ENCODE assay signal across 8 cellular contexts in genomic region chr7:70856889-70857511, GRCh38.
DNase-seq lines count a peak whose midpoint lies in the region; ATAC-seq and TF ChIP-seq lines count a peak whose summit lies in the region.

No MANE protein-coding gene starts in this region.

- H3K9me2 ChIP-seq in PC-9 (ENCODE audit: insufficient read depth) = no peaks in the 10 kb centered on the region

- CTCF ChIA-PET in PC-9 (lab: Charles Lee) = interaction anchor here (0.6 kb wide), 1 partner anchor 134 kb away, joined by 7 read pairs; no protein-coding TSS in a partner anchor

- no peaks in the 10 kb centered on the region for H4K20me1 ChIP-seq in PC-9 (ENCODE audit: insufficient read depth)

- DNase-seq in D341Med (ENCODE audit: low spot score) = peak; percentile 72
- DNase-seq in PC-9 = peak in 1 of 2 experiments; percentile 62
- peak; percentile 16 to 20 for DNase-seq in activated T-helper 1 cell treated with anti-CD3 and anti-CD28 coated beads, Interleukin-2, amount 50 U/mL, for 16 hours (ENCODE audit: low read depth in 1 of 2, low spot score in 1 of 2)
- peak; percentile 61 to 86 (median 82) for DNase-seq in ovary
- peak in 1 of 2 donors; percentile 49 for DNase-seq in upper lobe of left lung

- H3K9ac ChIP-seq in HUES64 (ENCODE audit: low read depth, low read length) = peak overlapping the region; percentile 47; the same call in 1 of the 2 replicates

- no peak for ATAC-seq in gastroesophageal sphincter
- peak in 1 of 2 donors; percentile 40 for ATAC-seq in upper lobe of left lung (ENCODE audit: low FRiP score in 2 of 2)
- ATAC-seq in HG02610 (IDR thresholded peaks at IDR 0.05; ENCODE audit: unreplicated experiment) = no peak

- POLR2A ChIA-PET in PC-9 (lab: Charles Lee; ENCODE audit: unreplicated experiment) = no interaction called here

- H3K36me3 ChIP-seq in HUES64 (ENCODE audit: insufficient read depth, low read length) (no peaks in the 10 kb centered on the region), PC-9 (ENCODE audit: low read depth) (no peaks in the 10 kb centered on the region), gastroesophageal sphincter (no peaks in the 10 kb centered on the region), ovary (no peaks in the 10 kb centered on the region), upper lobe of left lung (no peaks in the 10 kb centered on the region)

- no peak for TF ChIP-seq POLR2A in gastroesophageal sphincter (IDR thresholded peaks at IDR 0.05)
- TF ChIP-seq POLR2A in ovary (IDR thresholded peaks at IDR 0.05) = no peak
- TF ChIP-seq POLR2A in upper lobe of left lung (IDR thresholded peaks at IDR 0.05) = no peak

- peaks cover 14% of the 10 kb centered on the region for H3K9me3 ChIP-seq in HUES64 (ENCODE audit: insufficient read depth, low read depth, low read length)
- no peaks in the 10 kb centered on the region for H3K9me3 ChIP-seq in PC-9 (ENCODE audit: insufficient read depth, low read depth)
- H3K9me3 ChIP-seq in gastroesophageal sphincter = peaks cover 0 to 12% (median 0%) of the 10 kb centered on the region in 3 donors
- no peaks in the 10 kb centered on the region for H3K9me3 ChIP-seq in ovary
- no peaks in the 10 kb centered on the region for H3K9me3 ChIP-seq in upper lobe of left lung

- BruUV-seq in PC-9 (replicated peaks; lab: Mats Ljungman, UMichigan) = no TSS peak

- H3K79me2 ChIP-seq in PC-9 (ENCODE audit: low read depth) = no peaks in the 10 kb centered on the region

- H3K4me1 ChIP-seq in HUES64 (ENCODE audit: insufficient read depth, low read length) (peaks cover 14% of the 10 kb centered on the region), PC-9 (replicated peaks; ENCODE audit: insufficient read depth) (no peaks in the 10 kb centered on the region), gastroesophageal sphincter (no peaks in the 10 kb centered on the region), ovary (ENCODE audit: insufficient read depth) (no peaks in the 10 kb centered on the region), upper lobe of left lung (no peaks in the 10 kb centered on the region)

- no peaks in the 10 kb centered on the region for H3F3A ChIP-seq in PC-9 (ENCODE audit: insufficient read depth, low read depth)

- H3K4me2 ChIP-seq in PC-9 = no peak overlapping the region

- WGBS in HUES64 = 8% methylated on average over 4 of the region's 4 CpGs
- 0 to 11% methylated on average over 2 to 4 of the region's 4 CpGs for WGBS in gastroesophageal sphincter (ENCODE audit: low coverage in 1 of 2), 2 donors
- 11 to 14% (median 14%) methylated on average over 4 of the region's 4 CpGs for WGBS in ovary, 3 donors
- WGBS in upper lobe of left lung, 2 donors = 8% methylated on average over 4 of the region's 4 CpGs

- H3K27ac ChIP-seq in HUES64 (ENCODE audit: low read depth, low read length) = peak overlapping the region; percentile 86
- H3K27ac ChIP-seq in PC-9 = no peak overlapping the region
- no peak overlapping the region for H3K27ac ChIP-seq in gastroesophageal sphincter
- no peak overlapping the region for H3K27ac ChIP-seq in ovary
- H3K27ac ChIP-seq in upper lobe of left lung = no peak overlapping the region

- H3K4me3 ChIP-seq in HUES64 (ENCODE audit: low read length) (no peak overlapping the region), PC-9 (no peak overlapping the region), gastroesophageal sphincter (no peak overlapping the region), ovary (no peak overlapping the region), upper lobe of left lung (no peak overlapping the region)

- intact Hi-C loops in PC-9 (cut with micrococcal nuclease; ENCODE audit: unreplicated experiment) = loop anchor here (1.0 kb wide), 1 partner anchor 879 kb away; no protein-coding TSS in a partner anchor
- intact Hi-C loops in ovary (cut with DNase I) = loop anchor here (2.0 to 5.0 kb wide), 3 partner anchors 875 to 878 kb away; no protein-coding TSS in a partner anchor

- TF ChIP-seq EP300 in gastroesophageal sphincter (IDR thresholded peaks at IDR 0.05) (no peak), ovary (IDR thresholded peaks at IDR 0.05) (no peak), upper lobe of left lung (IDR thresholded peaks at IDR 0.05) (no peak)

- H2AFZ ChIP-seq in PC-9 = no peak overlapping the region

- peak; percentile 92 for TF ChIP-seq CTCF in PC-9 (conservative IDR thresholded peaks at IDR 0.05)
- TF ChIP-seq CTCF in gastroesophageal sphincter (IDR thresholded peaks at IDR 0.05) = peak; percentile 86 to 92 (median 88)
- peak; percentile 86 to 87 (median 86) for TF ChIP-seq CTCF in ovary (IDR thresholded peaks at IDR 0.05)
- peak; percentile 46 to 81 (median 69) for TF ChIP-seq CTCF in upper lobe of left lung (IDR thresholded peaks at IDR 0.05)

- no peaks in the 10 kb centered on the region for H3K27me3 ChIP-seq in HUES64 (ENCODE audit: insufficient read depth, low read length)
- no peaks in the 10 kb centered on the region for H3K27me3 ChIP-seq in PC-9 (ENCODE audit: insufficient read depth, low read depth)
- H3K27me3 ChIP-seq in gastroesophageal sphincter = no peaks in the 10 kb centered on the region
- H3K27me3 ChIP-seq in ovary = no peaks in the 10 kb centered on the region
- no peaks in the 10 kb centered on the region for H3K27me3 ChIP-seq in upper lobe of left lung
